ENCODE assay signal across 19 cellular contexts in the genomic region with DNA sequence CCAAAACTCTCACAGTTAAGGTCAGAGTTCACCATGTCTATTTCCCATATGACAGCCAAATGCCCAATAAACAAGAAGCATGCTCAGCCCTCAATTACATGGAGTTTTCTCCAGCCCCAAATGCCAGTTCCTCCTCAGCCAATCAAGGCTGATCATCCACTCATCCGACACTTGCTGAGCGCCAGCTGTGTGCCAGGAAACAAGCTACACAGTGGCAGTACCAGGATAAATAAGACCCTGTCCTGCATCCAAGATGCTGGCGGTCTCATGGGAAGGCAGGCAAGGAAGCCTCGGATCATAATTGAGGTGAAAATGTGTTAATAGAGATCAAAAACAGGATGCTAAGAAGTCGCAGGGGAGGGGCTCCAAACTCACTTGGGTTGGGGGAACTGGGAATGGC. TPM values are rescaled to one million over a fixed set of nuclear protein-coding genes. Genes with fewer than 3 reads are reported as not detected.
DNase-seq lines count a peak whose midpoint lies in the region; ATAC-seq and TF ChIP-seq lines count a peak whose summit lies in the region.
"Had no signal": no experiment of that assay in that cellular context is flagged by ENCODE, and none has a peak within 500 bp of the region (broad histone marks: within the 10 kb centered on the region; RNA-seq: fewer than 3 reads in every experiment).

No MANE protein-coding gene starts in this region.

- H3K27me3 ChIP-seq in ACC112 (ENCODE audit: insufficient read depth, low read length) = no peaks in the 10 kb centered on the region
- H3K27me3 ChIP-seq in BLaER1 treated with 17β-estradiol and CSF1 and Interleukin-3, amounts not matched to agents 10 nM and 100 nM = no peaks in the 10 kb centered on the region
- H3K27me3 ChIP-seq in thyroid gland = no peaks in the 10 kb centered on the region
- H3K27me3 ChIP-seq: colonic mucosa, vagina had no signal

- peaks cover 67% of the 10 kb centered on the region for H3K36me3 Mint-ChIP-seq in activated naive CD8-positive, alpha-beta T cell treated with anti-CD3 and anti-CD28 coated beads, Interleukin-2, amount 50 U/mL, for 24 hours (ENCODE audit: low read depth)

- peaks cover 60% of the 10 kb centered on the region for H3K79me2 ChIP-seq in ACC112 (ENCODE audit: control insufficient read depth, insufficient read depth, low read length, unreplicated experiment)

- H3K9me3 ChIP-seq in BLaER1 treated with 17β-estradiol and CSF1 and Interleukin-3, amounts not matched to agents 10 nM and 100 nM (replicated peaks in 1 of 11) = peaks cover 9 to 36% (median 27%) of the 10 kb centered on the region in 11 experiments; a peak in 21 of 22 replicates
- H3K9me3 ChIP-seq in thyroid gland = no peaks in the 10 kb centered on the region
- H3K9me3 ChIP-seq: colonic mucosa, vagina had no signal

- intact Hi-C loops in thyroid gland (cut with DNase I) = no loop called here

- peaks cover 2% of the 10 kb centered on the region for H3K27me3 Mint-ChIP-seq in activated naive CD8-positive, alpha-beta T cell treated with anti-CD3 and anti-CD28 coated beads, Interleukin-2, amount 50 U/mL, for 24 hours

- H3K4me3 ChIP-seq in ACC112 (ENCODE audit: low read depth, low read length) (no peak overlapping the region), thyroid gland (replicated peaks in 1 of 3) (no peak overlapping the region)
- H3K4me3 ChIP-seq in BLaER1 treated with 17β-estradiol and CSF1 and Interleukin-3, amounts not matched to agents 10 nM and 100 nM = no peak overlapping the region
- H3K4me3 ChIP-seq: colonic mucosa, lung, vagina had no signal

- peaks cover 13% of the 10 kb centered on the region; the same call in 1 of the 2 replicates for H3K36me3 ChIP-seq in ACC112 (ENCODE audit: insufficient read depth, low read length)
- H3K36me3 ChIP-seq in BLaER1 treated with 17β-estradiol and CSF1 and Interleukin-3, amounts not matched to agents 10 nM and 100 nM = peaks cover 44 to 68% (median 60%) of the 10 kb centered on the region in 11 experiments
- H3K36me3 ChIP-seq in thyroid gland = peaks cover 11% of the 10 kb centered on the region in 2 donors
- H3K36me3 ChIP-seq: colonic mucosa had no signal

- peak overlapping the region; percentile 26 for H3K4me3 Mint-ChIP-seq in activated naive CD8-positive, alpha-beta T cell treated with anti-CD3 and anti-CD28 coated beads, Interleukin-2, amount 50 U/mL, for 24 hours

- H3K4me1 ChIP-seq in ACC112 (ENCODE audit: control insufficient read depth, insufficient read depth, low read length, unreplicated experiment) (peaks cover 49% of the 10 kb centered on the region), thyroid gland (peaks cover 0 to 3% of the 10 kb centered on the region in 2 donors)
- H3K4me1 ChIP-seq in BLaER1 treated with 17β-estradiol and CSF1 and Interleukin-3, amounts not matched to agents 10 nM and 100 nM = peaks cover 65 to 93% (median 70%) of the 10 kb centered on the region in 10 experiments

- TF ChIP-seq POLR2A in thyroid gland (IDR thresholded peaks at IDR 0.05) = no peak

- WGBS in thyroid gland, 2 donors = 90 to 91% methylated on average over 5 of the region's 5 CpGs

- ATAC-seq in activated naive CD8-positive, alpha-beta T cell treated with anti-CD3 and anti-CD28 coated beads, Interleukin-2, amount 50 U/mL, for 24 hours = no peak
- no peak for ATAC-seq in omental fat pad (ENCODE audit: low FRiP score)
- no peak for ATAC-seq in GM21529 (IDR thresholded peaks at IDR 0.05; ENCODE audit: unreplicated experiment)

- H3K4me2 ChIP-seq in BLaER1 treated with 17β-estradiol and CSF1 and Interleukin-3, amounts not matched to agents 10 nM and 100 nM = peak overlapping the region; percentile 73 to 88 (median 84)

- H3K4me1 Mint-ChIP-seq in activated naive CD8-positive, alpha-beta T cell treated with anti-CD3 and anti-CD28 coated beads, Interleukin-2, amount 50 U/mL, for 24 hours = peaks cover 90% of the 10 kb centered on the region

- H3K27ac Mint-ChIP-seq in activated naive CD8-positive, alpha-beta T cell treated with anti-CD3 and anti-CD28 coated beads, Interleukin-2, amount 50 U/mL, for 24 hours = peak overlapping the region; percentile 99

- TF ChIP-seq CTCF in omental fat pad (IDR thresholded peaks at IDR 0.05) = no peak
- no peak for TF ChIP-seq CTCF in thyroid gland (IDR thresholded peaks at IDR 0.05)

- H4K20me1 ChIP-seq in BLaER1 treated with 17β-estradiol and CSF1 and Interleukin-3, amounts not matched to agents 10 nM and 100 nM = peaks cover 0 to 6% (median 2%) of the 10 kb centered on the region in 11 experiments; a peak in 6 of 22 replicates

- DNase-seq in activated naive CD8-positive, alpha-beta T cell treated with anti-CD3 and anti-CD28 coated beads, Interleukin-2, amount 50 U/mL, for 24 hours = no peak
- DNase-seq in omental fat pad (ENCODE audit: low spot score) = peak; percentile 11
- no peak for DNase-seq in H4 (ENCODE audit: low spot score)
- DNase-seq in thyroid gland = no peak
- DNase-seq: activated CD4-positive, alpha-beta T cell treated with anti-CD3 and anti-CD28 coated beads, Interleukin-2, amount 50 U/mL, for 1 hour; colonic mucosa; DMS79; Karpas-422; kidney; MV-4-11; NCI-H748 treated with DMSO at 0.1 percent for 48 hours; RPMI8226; stimulated activated CD4-positive, alpha-beta T cell treated with anti-CD3 and anti-CD28 coated beads, Interleukin-4, amount 100 ng/mL, for 24 hours had no signal

- H3K27ac ChIP-seq in ACC112 (ENCODE audit: low read depth, low read length) (0 out of 2 replicates have a peak overlapping the region, but pooled peaks have one; percentile 97), thyroid gland (no peak overlapping the region)
- H3K27ac ChIP-seq in BLaER1 treated with 17β-estradiol and CSF1 and Interleukin-3, amounts not matched to agents 10 nM and 100 nM = peak overlapping the region; percentile 30 to 98 (median 93); a peak in 20 of 22 replicates
- H3K27ac ChIP-seq: colonic mucosa, vagina had no signal

- peaks cover 5% of the 10 kb centered on the region for H3K9me3 Mint-ChIP-seq in activated naive CD8-positive, alpha-beta T cell treated with anti-CD3 and anti-CD28 coated beads, Interleukin-2, amount 50 U/mL, for 24 hours

- H3K9ac ChIP-seq in BLaER1 treated with 17β-estradiol and CSF1 and Interleukin-3, amounts not matched to agents 10 nM and 100 nM = peak overlapping the region in 7 of 11 experiments; percentile 4 to 86 (median 26); a peak in 6 of 22 replicates

- no peak overlapping the region for H2AFZ ChIP-seq in ACC112 (ENCODE audit: low read length, unreplicated experiment)

RNA-seq across cellular contexts. Expression of a gene that starts 7.7 kb away (rescaled TPM):
- 10 to 100 TPM; 20.7 to 53.6 (median 27.8) TPM for total RNA-seq in omental fat pad
- 17.5 and 30.5 TPM in 2 replicates for total RNA-seq in H4 (2014; rRNA removed; shearing (Covaris generic))
- total RNA-seq in thyroid gland = 10 to 100 TPM; 31.4 to 52.1 (median 36.1) TPM

RNA-seq across cellular contexts. Expression of a gene that starts 35.9 kb away (rescaled TPM):
- total RNA-seq in omental fat pad = not detected
- not detected in 2 replicates for total RNA-seq in H4 (2014; rRNA removed; shearing (Covaris generic))
- under 1 TPM in 2 of 4 donors, not detected in 2; 0.11 to 0.63 TPM for total RNA-seq in thyroid gland
- total RNA-seq: colonic mucosa, lung, renal cortical epithelial cell, vagina had no signal

RNA-seq across cellular contexts. Expression of a gene that starts 49.7 kb away (rescaled TPM):
- total RNA-seq in omental fat pad (100 to 1,000 TPM in 3 of 4 donors, 10 to 100 TPM in 1; 65.7 to 157 (median 128) TPM), thyroid gland (1 to 10 TPM in 3 of 4 donors, under 1 TPM in 1; 0.81 to 9.0 (median 2.9) TPM)
- total RNA-seq in H4 (2014; rRNA removed; shearing (Covaris generic)) = not detected in 2 replicates

RNA-seq across cellular contexts. Expression of a gene that starts 53.7 kb away (rescaled TPM):
- total RNA-seq in omental fat pad (1 to 10 TPM in 2 of 4 donors, under 1 TPM in 2; 0.37 to 2.4 (median 1.0) TPM), thyroid gland (10 to 100 TPM in 2 of 4 donors, 1 to 10 TPM in 2; 3.9 to 27.1 (median 16.1) TPM)
- total RNA-seq in H4 (2014; rRNA removed; shearing (Covaris generic)) = not detected in 2 replicates

Comparison
In these comparisons a context has a peak if more than half of its experiments do, and no peak if none do; other contexts are left out.
1. H3K27ac ChIP-seq: peak in ACC112 (single experiment) and BLaER1 treated with 17β-estradiol and CSF1 and Interleukin-3, amounts not matched to agents 10 nM and 100 nM (11 of 11); none in thyroid gland (0 of 3).
2. RNA of a gene that starts 49.7 kb away (total RNA-seq): 65.7 to 157 TPM in omental fat pad; 0.81 to 9.0 TPM in thyroid gland and not detected in H4; every median in the first group is over 4 times any median in the second.